3 cellular contexts compared by ENCODE assay signal in the genomic region with DNA sequence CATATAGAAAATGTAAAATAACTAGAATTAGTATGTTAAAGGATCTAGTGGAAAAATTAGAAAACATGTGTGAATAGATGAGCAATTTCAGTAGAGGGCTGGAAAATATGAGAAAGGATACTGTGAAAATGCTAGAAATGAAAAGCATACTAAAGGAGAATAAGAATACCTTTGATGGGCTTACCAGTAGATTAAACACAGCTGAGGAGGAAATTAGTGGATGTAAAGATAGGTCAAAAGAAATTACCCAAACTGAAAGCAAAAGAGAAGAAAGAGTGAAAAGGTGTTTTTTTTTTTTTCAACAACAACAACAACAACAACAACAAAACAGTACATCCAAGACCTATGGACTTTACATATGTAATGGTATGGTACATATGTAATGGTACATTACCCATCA.
TF ChIP-seq lines count a peak whose summit lies in the region.

No MANE protein-coding gene starts in this region.

TF ChIP-seq in HepG2, 621 proteins besides CTCF, POLR2A, EP300 and RAD21:
- TF ChIP-seq ZNF160 (CRISPR knock-in tag; IDR thresholded peaks at IDR 0.05): peak; percentile 71; the same call in 1 of the 2 replicates
- TF ChIP-seq, protein P1, sequence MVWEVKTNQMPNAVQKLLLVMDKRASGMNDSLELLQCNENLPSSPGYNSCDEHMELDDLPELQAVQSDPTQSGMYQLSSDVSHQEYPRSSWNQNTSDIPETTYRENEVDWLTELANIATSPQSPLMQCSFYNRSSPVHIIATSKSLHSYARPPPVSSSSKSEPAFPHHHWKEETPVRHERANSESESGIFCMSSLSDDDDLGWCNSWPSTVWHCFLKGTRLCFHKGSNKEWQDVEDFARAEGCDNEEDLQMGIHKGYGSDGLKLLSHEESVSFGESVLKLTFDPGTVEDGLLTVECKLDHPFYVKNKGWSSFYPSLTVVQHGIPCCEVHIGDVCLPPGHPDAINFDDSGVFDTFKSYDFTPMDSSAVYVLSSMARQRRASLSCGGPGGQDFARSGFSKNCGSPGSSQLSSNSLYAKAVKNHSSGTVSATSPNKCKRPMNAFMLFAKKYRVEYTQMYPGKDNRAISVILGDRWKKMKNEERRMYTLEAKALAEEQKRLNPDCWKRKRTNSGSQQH (CRISPR knock-in tag; IDR thresholded peaks at IDR 0.05; ENCODE audit: low read depth): no peak

TF ChIP-seq in HEK293, 187 proteins besides CTCF, POLR2A, EP300 and RAD21:
- TF ChIP-seq SCRT2 (tag by site-specific recombination; IDR thresholded peaks at IDR 0.05) (no peak), ZNF184 (tag by site-specific recombination; IDR thresholded peaks at IDR 0.05) (no peak), ZNF837 (tag by site-specific recombination; IDR thresholded peaks at IDR 0.05) (no peak), ZNF10 (tag by site-specific recombination; IDR thresholded peaks at IDR 0.05) (no peak), SETDB1 (IDR thresholded peaks at IDR 0.05; ENCODE audit: insufficient read length, low read length) (peak; percentile 29)
- TF ChIP-seq, protein P2, sequence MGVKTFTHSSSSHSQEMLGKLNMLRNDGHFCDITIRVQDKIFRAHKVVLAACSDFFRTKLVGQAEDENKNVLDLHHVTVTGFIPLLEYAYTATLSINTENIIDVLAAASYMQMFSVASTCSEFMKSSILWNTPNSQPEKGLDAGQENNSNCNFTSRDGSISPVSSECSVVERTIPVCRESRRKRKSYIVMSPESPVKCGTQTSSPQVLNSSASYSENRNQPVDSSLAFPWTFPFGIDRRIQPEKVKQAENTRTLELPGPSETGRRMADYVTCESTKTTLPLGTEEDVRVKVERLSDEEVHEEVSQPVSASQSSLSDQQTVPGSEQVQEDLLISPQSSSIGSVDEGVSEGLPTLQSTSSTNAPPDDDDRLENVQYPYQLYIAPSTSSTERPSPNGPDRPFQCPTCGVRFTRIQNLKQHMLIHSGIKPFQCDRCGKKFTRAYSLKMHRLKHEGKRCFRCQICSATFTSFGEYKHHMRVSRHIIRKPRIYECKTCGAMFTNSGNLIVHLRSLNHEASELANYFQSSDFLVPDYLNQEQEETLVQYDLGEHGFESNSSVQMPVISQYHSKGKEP (tag by site-specific recombination; IDR thresholded peaks at IDR 0.05): no peak
- TF ChIP-seq, protein P3, sequence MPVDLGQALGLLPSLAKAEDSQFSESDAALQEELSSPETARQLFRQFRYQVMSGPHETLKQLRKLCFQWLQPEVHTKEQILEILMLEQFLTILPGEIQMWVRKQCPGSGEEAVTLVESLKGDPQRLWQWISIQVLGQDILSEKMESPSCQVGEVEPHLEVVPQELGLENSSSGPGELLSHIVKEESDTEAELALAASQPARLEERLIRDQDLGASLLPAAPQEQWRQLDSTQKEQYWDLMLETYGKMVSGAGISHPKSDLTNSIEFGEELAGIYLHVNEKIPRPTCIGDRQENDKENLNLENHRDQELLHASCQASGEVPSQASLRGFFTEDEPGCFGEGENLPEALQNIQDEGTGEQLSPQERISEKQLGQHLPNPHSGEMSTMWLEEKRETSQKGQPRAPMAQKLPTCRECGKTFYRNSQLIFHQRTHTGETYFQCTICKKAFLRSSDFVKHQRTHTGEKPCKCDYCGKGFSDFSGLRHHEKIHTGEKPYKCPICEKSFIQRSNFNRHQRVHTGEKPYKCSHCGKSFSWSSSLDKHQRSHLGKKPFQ (tag by site-specific recombination; IDR thresholded peaks at IDR 0.05): no peak

TF ChIP-seq in K562, 482 proteins besides CTCF, POLR2A, EP300 and RAD21:
- TF ChIP-seq NR2F6 (CRISPR knock-in tag; IDR thresholded peaks at IDR 0.05) (no peak), ZFP30 (CRISPR knock-in tag; IDR thresholded peaks at IDR 0.05; ENCODE audit: borderline replicate concordance) (peak; percentile 62; the same call in 1 of the 2 replicates), TRIM28 (IDR thresholded peaks at IDR 0.05) (0 out of 2 replicates have a peak, but pooled peaks have one; percentile 53), FOXA3 (CRISPR knock-in tag; conservative IDR thresholded peaks at IDR 0.05 in 1 of 2, IDR thresholded peaks at IDR 0.05 in 1 of 2) (no peak), ATF7 (IDR thresholded peaks at IDR 0.05) (no peak), GTF2E2 (tag; IDR thresholded peaks at IDR 0.05) (no peak)
